Comparison of ENCODE assay signal across 27 cellular contexts in genomic region chr18:57844319-57844718, GRCh38. TPM values are rescaled to one million over a fixed set of nuclear protein-coding genes. Genes with fewer than 3 reads are reported as not detected.
"Had no signal": no experiment of that assay in that cellular context is flagged by ENCODE, and none has a peak within 500 bp of the region (broad histone marks: within the 10 kb centered on the region; RNA-seq: fewer than 3 reads in every experiment).

No MANE protein-coding gene starts in this region.

- H3K36me3 ChIP-seq: ascending aorta had no signal

- H3K4me1 Mint-ChIP-seq: T-helper 17 cell had no signal

- DNase-seq: activated CD4-positive, alpha-beta memory T cell treated with anti-CD3 and anti-CD28 coated beads for 36 hours; activated CD4-positive, alpha-beta T cell treated with anti-CD3 and anti-CD28 coated beads for 36 hours; activated CD4-positive, alpha-beta T cell treated with anti-CD3 and anti-CD28 coated beads, Interleukin-2, amount 10 ng/mL, durations not matched to agents 24 days and 14 days; activated CD4-positive, CD25-positive, alpha-beta regulatory T cell; activated CD4-positive, CD25-positive, alpha-beta regulatory T cell treated with anti-CD3 and anti-CD28 coated beads, Interleukin-2, amount 50 U/mL, for 72 hours; activated CD8-positive, alpha-beta memory T cell treated with anti-CD3 and anti-CD28 coated beads, Interleukin-2, amount 50 U/mL, for 48 hours; activated gamma-delta T cell; activated naive CD4-positive, alpha-beta T cell; activated naive CD4-positive, alpha-beta T cell treated with anti-CD3 and anti-CD28 coated beads, Interleukin-2, amount 10 ng/mL, durations not matched to agents 7 days and 5 days; activated naive CD8-positive, alpha-beta T cell treated with anti-CD3 and anti-CD28 coated beads, Interleukin-2, amount 10 ng/mL, durations not matched to agents 7 days and 5 days; activated T-cell treated with anti-CD3 and anti-CD28 coated beads for 4 hours; activated T-cell treated with anti-CD3 and anti-CD28 coated beads, Interleukin-2, amount 50 U/mL, for 24 hours; activated T-cell treated with anti-CD3 and anti-CD28 coated beads, Interleukin-2, amount 50 U/mL, for 72 hours; effector memory CD4-positive, alpha-beta T cell; endodermal cell; foreskin fibroblast; T-helper 1 cell; T-helper 17 cell; T1000 had no signal

- ATAC-seq: activated CD4-positive, alpha-beta T cell treated with anti-CD3 and anti-CD28 coated beads for 36 hours; activated naive CD4-positive, alpha-beta T cell treated with anti-CD3 and anti-CD28 coated beads, Interleukin-2, amount 50 U/mL, for 72 hours; activated T-cell treated with anti-CD3 and anti-CD28 coated beads, Interleukin-2, amount 50 U/mL, for 72 hours; esophagus mucosa; T-helper 17 cell had no signal

- H3K4me1 ChIP-seq: ascending aorta had no signal

- H3K4me3 Mint-ChIP-seq: activated CD4-positive, alpha-beta memory T cell treated with anti-CD3 and anti-CD28 coated beads for 36 hours; activated CD4-positive, alpha-beta T cell treated with anti-CD3 and anti-CD28 coated beads for 36 hours; activated CD4-positive, alpha-beta T cell treated with anti-CD3 and anti-CD28 coated beads, Interleukin-2, amount 10 ng/mL, durations not matched to agents 24 days and 14 days; activated naive CD4-positive, alpha-beta T cell treated with anti-CD3 and anti-CD28 coated beads, Interleukin-2, amount 10 ng/mL, durations not matched to agents 7 days and 5 days; activated naive CD8-positive, alpha-beta T cell treated with anti-CD3 and anti-CD28 coated beads, Interleukin-2, amount 10 ng/mL, durations not matched to agents 7 days and 5 days; activated T-cell treated with anti-CD3 and anti-CD28 coated beads, Interleukin-2, amount 50 U/mL, for 24 hours; activated T-cell treated with anti-CD3 and anti-CD28 coated beads, Interleukin-2, amount 50 U/mL, for 72 hours; brain; endodermal cell; T-helper 17 cell; T-helper 2 cell treated with Interferon-gamma antibody and Interleukin-4, amounts not matched to agents 5 μg/mL and 100 μg/mL, for 36 hours had no signal

- H3K4me3 ChIP-seq: ascending aorta had no signal

- H3K27ac Mint-ChIP-seq: activated CD4-positive, alpha-beta memory T cell treated with anti-CD3 and anti-CD28 coated beads for 36 hours; activated CD4-positive, alpha-beta T cell treated with anti-CD3 and anti-CD28 coated beads for 36 hours; activated CD4-positive, alpha-beta T cell treated with anti-CD3 and anti-CD28 coated beads, Interleukin-2, amount 10 ng/mL, durations not matched to agents 24 days and 14 days; activated naive CD4-positive, alpha-beta T cell treated with anti-CD3 and anti-CD28 coated beads, Interleukin-2, amount 10 ng/mL, durations not matched to agents 7 days and 5 days; activated naive CD4-positive, alpha-beta T cell treated with anti-CD3 and anti-CD28 coated beads, Interleukin-2, amount 50 U/mL, for 72 hours; activated naive CD8-positive, alpha-beta T cell treated with anti-CD3 and anti-CD28 coated beads, Interleukin-2, amount 10 ng/mL, durations not matched to agents 7 days and 5 days; activated T-cell treated with anti-CD3 and anti-CD28 coated beads, Interleukin-2, amount 50 U/mL, for 24 hours; activated T-cell treated with anti-CD3 and anti-CD28 coated beads, Interleukin-2, amount 50 U/mL, for 72 hours; brain; endodermal cell; T-helper 17 cell; T-helper 2 cell treated with Interferon-gamma antibody and Interleukin-4, amounts not matched to agents 5 μg/mL and 100 μg/mL, for 36 hours had no signal

- FAIRE-seq: bronchial epithelial cell, colon, frontal cortex had no signal

- H3K9me3 Mint-ChIP-seq: activated CD4-positive, alpha-beta memory T cell treated with anti-CD3 and anti-CD28 coated beads for 36 hours; activated CD4-positive, alpha-beta T cell treated with anti-CD3 and anti-CD28 coated beads, Interleukin-2, amount 10 ng/mL, durations not matched to agents 24 days and 14 days; activated naive CD4-positive, alpha-beta T cell treated with anti-CD3 and anti-CD28 coated beads, Interleukin-2, amount 10 ng/mL, durations not matched to agents 7 days and 5 days; activated naive CD4-positive, alpha-beta T cell treated with anti-CD3 and anti-CD28 coated beads, Interleukin-2, amount 50 U/mL, for 72 hours; activated naive CD8-positive, alpha-beta T cell treated with anti-CD3 and anti-CD28 coated beads, Interleukin-2, amount 10 ng/mL, durations not matched to agents 7 days and 5 days; activated T-cell treated with anti-CD3 and anti-CD28 coated beads, Interleukin-2, amount 50 U/mL, for 24 hours; activated T-cell treated with anti-CD3 and anti-CD28 coated beads, Interleukin-2, amount 50 U/mL, for 72 hours; endodermal cell; T-helper 2 cell treated with Interferon-gamma antibody and Interleukin-4, amounts not matched to agents 5 μg/mL and 100 μg/mL, for 36 hours had no signal

- H3K27ac ChIP-seq: ascending aorta had no signal

- H3K9me3 ChIP-seq: ascending aorta had no signal

- H3K27me3 ChIP-seq: ascending aorta had no signal

- H3K36me3 Mint-ChIP-seq: activated CD4-positive, alpha-beta memory T cell treated with anti-CD3 and anti-CD28 coated beads for 36 hours; activated naive CD4-positive, alpha-beta T cell treated with anti-CD3 and anti-CD28 coated beads, Interleukin-2, amount 10 ng/mL, durations not matched to agents 7 days and 5 days; activated naive CD8-positive, alpha-beta T cell treated with anti-CD3 and anti-CD28 coated beads, Interleukin-2, amount 10 ng/mL, durations not matched to agents 7 days and 5 days; brain had no signal

RNA-seq across cellular contexts. Expression of gene ATP8B1, which starts 41.2 kb away (rescaled TPM):
- total RNA-seq: activated CD4-positive, alpha-beta memory T cell treated with anti-CD3 and anti-CD28 coated beads for 36 hours; activated CD4-positive, alpha-beta T cell treated with anti-CD3 and anti-CD28 coated beads for 36 hours; activated CD4-positive, alpha-beta T cell treated with anti-CD3 and anti-CD28 coated beads, Interleukin-2, amount 10 ng/mL, durations not matched to agents 24 days and 14 days; activated naive CD4-positive, alpha-beta T cell treated with anti-CD3 and anti-CD28 coated beads, Interleukin-2, amount 50 U/mL, for 72 hours; activated T-cell treated with anti-CD3 and anti-CD28 coated beads, Interleukin-2, amount 50 U/mL, for 72 hours; T-helper 17 cell had no signal
